Comparison of ENCODE assay signal across 25 cellular contexts in the genomic region with DNA sequence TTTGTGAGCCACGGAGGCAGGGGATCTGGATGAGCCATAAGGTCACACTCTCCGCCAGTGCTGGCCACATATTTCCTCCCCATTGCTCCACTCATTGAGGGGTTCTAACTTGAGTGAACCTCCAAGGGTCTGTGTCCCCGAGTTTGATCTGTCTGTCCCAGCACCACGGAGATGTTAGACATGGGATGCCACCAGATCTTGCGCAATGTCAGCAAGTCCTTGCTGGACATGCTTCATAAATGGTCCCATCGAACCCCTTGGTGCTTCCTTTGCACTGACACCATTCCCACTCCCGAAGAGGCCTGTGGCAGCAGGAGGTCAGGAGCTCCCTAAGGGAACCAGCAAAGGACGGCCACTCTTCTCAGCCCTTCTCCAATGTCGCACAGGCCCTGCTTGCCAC.
"Had no signal": no experiment of that assay in that cellular context is flagged by ENCODE, and none has a peak within 500 bp of the region (broad histone marks: within the 10 kb centered on the region; RNA-seq: fewer than 3 reads in every experiment).

No MANE protein-coding gene starts in this region.

- H3K36me3 ChIP-seq: gastrocnemius medialis, heart left ventricle, left lung, prostate gland, right atrium auricular region, sigmoid colon, stomach, thyroid gland, vagina had no signal

- H3K27ac Mint-ChIP-seq: effector memory CD8-positive, alpha-beta T cell; mesothelial cell of epicardium; natural killer cell treated with Interleukin-12 subunit alpha and Interleukin-12 subunit beta and Interleukin-15 and Interleukin-18, amount 100 ng/mL, for 72 hours; stimulated activated effector memory CD8-positive, alpha-beta T cell treated with anti-CD3 and anti-CD28 coated beads, Interleukin-12 subunit alpha, Interleukin-12 subunit beta, amount 100 ng/mL, for 72 hours had no signal

- H3K4me3 ChIP-seq: gastrocnemius medialis, heart left ventricle, hepatocyte, left lung, mucosa of descending colon, prostate gland, right atrium auricular region, sigmoid colon, stomach, thyroid gland, vagina had no signal

- H3K4me1 ChIP-seq: gastrocnemius medialis, heart left ventricle, left lung, prostate gland, right atrium auricular region, sigmoid colon, thyroid gland, vagina had no signal

- H3K4me3 Mint-ChIP-seq: effector memory CD8-positive, alpha-beta T cell; mesothelial cell of epicardium; naive B cell; natural killer cell treated with Interleukin-12 subunit alpha and Interleukin-12 subunit beta and Interleukin-15 and Interleukin-18, amount 100 ng/mL, for 72 hours; stimulated activated effector memory CD8-positive, alpha-beta T cell treated with anti-CD3 and anti-CD28 coated beads, Interleukin-12 subunit alpha, Interleukin-12 subunit beta, amount 100 ng/mL, for 72 hours had no signal

- H3K4me2 ChIP-seq: hepatocyte had no signal

- ATAC-seq: effector memory CD8-positive, alpha-beta T cell; esophagus mucosa; gastrocnemius medialis; heart left ventricle; left cardiac atrium; left lung; mucosa of descending colon; stimulated activated effector memory CD8-positive, alpha-beta T cell treated with anti-CD3 and anti-CD28 coated beads, Interleukin-12 subunit alpha, Interleukin-12 subunit beta, amount 100 ng/mL, for 72 hours had no signal

- H3K27me3 ChIP-seq: gastrocnemius medialis, heart left ventricle, hepatocyte, left lung, right atrium auricular region, sigmoid colon, stomach, thyroid gland, vagina had no signal

- H2AFZ ChIP-seq: hepatocyte had no signal

- H3K27ac ChIP-seq: gastrocnemius medialis, heart left ventricle, hepatocyte, left lung, prostate gland, right atrium auricular region, sigmoid colon, stomach, thyroid gland, vagina had no signal

- H3K79me2 ChIP-seq: hepatocyte had no signal

- H3K9me3 ChIP-seq: gastrocnemius medialis, heart left ventricle, mucosa of descending colon, prostate gland, right atrium auricular region, sigmoid colon, stomach, thyroid gland, vagina had no signal

- DNase-seq: cortex of kidney; effector memory CD8-positive, alpha-beta T cell; foreskin fibroblast; gastrocnemius medialis; heart left ventricle; left cardiac atrium; left lung; mesenchymal stem cell; mucosa of descending colon; naive B cell; sigmoid colon; stimulated activated CD4-positive, alpha-beta T cell treated with anti-CD3 and anti-CD28 coated beads, Interleukin-2, amount 100 ng/mL, for 24 hours; stimulated activated CD4-positive, alpha-beta T cell treated with anti-CD3 and anti-CD28 coated beads, Interleukin-4, amount 100 ng/mL, for 24 hours; stimulated activated naive CD4-positive, alpha-beta T cell treated with Interleukin-2 at 50 U/mL for 16 hours; stomach; thyroid gland; trophoblast cell had no signal

- H3K4me1 Mint-ChIP-seq: naive B cell; stimulated activated effector memory CD8-positive, alpha-beta T cell treated with anti-CD3 and anti-CD28 coated beads, Interleukin-12 subunit alpha, Interleukin-12 subunit beta, amount 100 ng/mL, for 72 hours had no signal

- H3K36me3 Mint-ChIP-seq: naive B cell; natural killer cell treated with Interleukin-12 subunit alpha and Interleukin-12 subunit beta and Interleukin-15 and Interleukin-18, amount 100 ng/mL, for 72 hours; stimulated activated effector memory CD8-positive, alpha-beta T cell treated with anti-CD3 and anti-CD28 coated beads, Interleukin-12 subunit alpha, Interleukin-12 subunit beta, amount 100 ng/mL, for 72 hours had no signal

- H3K27me3 Mint-ChIP-seq: effector memory CD8-positive, alpha-beta T cell; naive B cell; natural killer cell treated with Interleukin-12 subunit alpha and Interleukin-12 subunit beta and Interleukin-15 and Interleukin-18, amount 100 ng/mL, for 72 hours had no signal
